ENCODE assay signal across 15 cellular contexts in genomic region chr17:16969931-16970906, GRCh38. TPM values are rescaled to one million over a fixed set of nuclear protein-coding genes. Genes with fewer than 3 reads are reported as not detected.
DNase-seq lines count a peak whose midpoint lies in the region; ATAC-seq, FAIRE-seq and TF ChIP-seq lines count a peak whose summit lies in the region.
"Had no signal": no experiment of that assay in that cellular context is flagged by ENCODE, and none has a peak within 500 bp of the region (broad histone marks: within the 10 kb centered on the region; RNA-seq: fewer than 3 reads in every experiment).

No MANE protein-coding gene starts in this region.

- H4K20me1 ChIP-seq in DND-41 (ENCODE audit: insufficient read depth, low read length), result no peaks in the 10 kb centered on the region
- no peaks in the 10 kb centered on the region for H4K20me1 ChIP-seq in GM12878 (ENCODE audit: control insufficient read depth, insufficient read depth)

- intact Hi-C loops in GM12878 (cut with micrococcal nuclease; ENCODE audit: unreplicated experiment), result no loop called here

- BruUV-seq in GM12878 (replicated peaks; lab: Mats Ljungman, UMichigan), result TSS peak; percentile 87

- H3K4me2 ChIP-seq in DND-41 (ENCODE audit: insufficient read depth, low read length), result peak overlapping the region; percentile 53
- peak overlapping the region; percentile 96 for H3K4me2 ChIP-seq in GM12878 (ENCODE audit: control insufficient read depth, insufficient read depth)

- SMC1A ChIA-PET in GM12878 (lab: Charles Lee; ENCODE audit: uncharacterized antibody, unreplicated experiment), result interaction anchor here (0.8 to 21.4 kb wide), 9 partner anchors 8 to 562 kb away, joined by 3 to 812 read pairs (median 4); no protein-coding TSS in a partner anchor

- FAIRE-seq in GM12878 (lab: Jason Lieb, UNC), result no peak
- FAIRE-seq: keratinocyte, urothelium cell line had no signal

- in situ Hi-C loops in GM12878 (cut with MboI), result no loop called here

- TF ChIP-seq CTCF in DND-41 (IDR thresholded peaks at IDR 0.05; ENCODE audit: borderline replicate concordance, extremely low read depth, low read length, poor library complexity, severe bottlenecking), result peak; percentile 12
- no peak for TF ChIP-seq CTCF in GM12878 (IDR thresholded peaks at IDR 0.05 in 2 of 3, conservative IDR thresholded peaks at IDR 0.05 in 1 of 3; ENCODE audit: control insufficient read depth in 2 of 3, extremely low read depth in 1 of 3, insufficient read depth in 1 of 3, low read depth in 3 of 3, low read length in 3 of 3)

- peak; percentile 67 for TF ChIP-seq POLR2A in GM12878 (IDR thresholded peaks at IDR 0.05; ENCODE audit: low read depth, low read length)

- H3K36me3 ChIP-seq in DND-41 (ENCODE audit: insufficient read depth, low read length) (no peaks in the 10 kb centered on the region), GM12878 (ENCODE audit: control insufficient read depth in 2 of 2, insufficient read depth in 2 of 2, low read length in 1 of 2) (no peaks in the 10 kb centered on the region)

- peak overlapping the region; percentile 66 for H3K9ac ChIP-seq in DND-41 (ENCODE audit: low read depth, low read length)
- H3K9ac ChIP-seq in GM12878 (ENCODE audit: control insufficient read depth, insufficient read depth, low read length), result peak overlapping the region; percentile 73

- H3K27me3 ChIP-seq in DND-41 (ENCODE audit: insufficient read depth, low read length, poor library complexity) (no peaks in the 10 kb centered on the region), GM12878 (replicated peaks in 1 of 2; ENCODE audit: control insufficient read depth in 2 of 2, insufficient read depth in 2 of 2, low read length in 1 of 2) (no peaks in the 10 kb centered on the region)

- TF ChIP-seq EP300 in GM12878 (IDR thresholded peaks at IDR 0.05; ENCODE audit: borderline replicate concordance in 1 of 2, control insufficient read depth in 1 of 2, low read depth in 2 of 2, low read length in 2 of 2), result peak; percentile 19 to 65; a peak in 2 of 4 replicates

- RAD21 ChIA-PET in GM12878 (lab: Charles Lee; ENCODE audit: unreplicated experiment), result interaction anchor here (1.1 to 30.7 kb wide), 3 partner anchors 9 to 26 kb away, joined by 3 to 913 read pairs (median 4); no protein-coding TSS in a partner anchor

- ATAC-seq in DND-41 (ENCODE audit: insufficient read depth, low read depth) (peak; percentile 92), GM19025 (IDR thresholded peaks at IDR 0.05; ENCODE audit: low read depth, unreplicated experiment) (peak; percentile 24), HG03025 (IDR thresholded peaks at IDR 0.05; ENCODE audit: low FRiP score, unreplicated experiment) (peak; percentile 37), GM12878 (peak; percentile 23)
- ATAC-seq: WTC11 had no signal

- POLR2A ChIA-PET in GM12878 (lab: Charles Lee), result interaction anchor here (0.9 to 19.7 kb wide), 2 partner anchors 12 to 14 kb away, joined by 3 to 656 read pairs; no protein-coding TSS in a partner anchor

- DNase-seq in DND-41 (peak; percentile 92), GM12878 (ENCODE audit: low read depth, low spot score) (no peak), HuH-7 (ENCODE audit: low spot score) (no peak), superior temporal gyrus (ENCODE audit: extremely low spot score) (no peak), AG08396 (ENCODE audit: low spot score) (no peak), NCI-H748 treated with DMSO at 0.1 percent for 48 hours (lab: John Stamatoyannopoulos, UW) (no peak)
- DNase-seq: cerebellar nuclear complex; glutamatergic neuron; stimulated activated CD8-positive, alpha-beta memory T cell treated with anti-CD3 and anti-CD28 coated beads, Interleukin-4, amount 100 ng/mL, for 48 hours had no signal

- H3K27ac ChIP-seq in DND-41 (ENCODE audit: low read length) (peak overlapping the region; percentile 97), GM12878 (ENCODE audit: control insufficient read depth, insufficient read depth) (peak overlapping the region; percentile 92)

- H3K4me1 ChIP-seq in DND-41 (ENCODE audit: insufficient read depth, low read length), result peaks cover 70% of the 10 kb centered on the region
- peaks cover 34% of the 10 kb centered on the region for H3K4me1 ChIP-seq in GM12878 (ENCODE audit: control insufficient read depth, insufficient read depth, low read length)

- H3K4me3 ChIP-seq in DND-41 (ENCODE audit: low read depth in 1 of 2, low read length in 2 of 2), result peak overlapping the region in 1 of 2 experiments; percentile 32; a peak in 1 of 4 replicates
- H3K4me3 ChIP-seq in GM12878, result peak overlapping the region; percentile 94

- H2AFZ ChIP-seq in DND-41 (ENCODE audit: low read depth, low read length), result peak overlapping the region; percentile 30
- H2AFZ ChIP-seq in GM12878 (ENCODE audit: control insufficient read depth, low read depth, low read length), result no peak overlapping the region

- no peaks in the 10 kb centered on the region for H3K79me2 ChIP-seq in DND-41 (ENCODE audit: insufficient read depth, low read length)
- H3K79me2 ChIP-seq in GM12878 (ENCODE audit: control insufficient read depth, insufficient read depth, low read length), result peaks cover 79% of the 10 kb centered on the region

- H3K9me3 ChIP-seq in DND-41 (ENCODE audit: insufficient read depth, low read length, severe bottlenecking) (no peaks in the 10 kb centered on the region), GM12878 (replicated peaks; ENCODE audit: control insufficient read depth, insufficient read depth, low read length) (no peaks in the 10 kb centered on the region)

- TF ChIP-seq RAD21 in GM12878 (IDR thresholded peaks at IDR 0.05; ENCODE audit: insufficient read depth, low read depth, low read length), result no peak

- WGBS in GM12878 (ENCODE audit: insufficient coverage, insufficient replicate concordance, low lambda C conversion rate, missing lambda C conversion rate), result 1% methylated on average over 13 of the region's 13 CpGs

- CTCF ChIA-PET in GM12878 (lab: Yijun Ruan, JAX), result interaction anchor here (0.9 to 19.5 kb wide), 5 partner anchors 6 to 54 kb away, joined by 3 to 361 read pairs (median 7); no protein-coding TSS in a partner anchor

TF ChIP-seq in GM12878, 131 proteins besides CTCF, POLR2A, EP300 and RAD21 (continues in another document):
- TF ChIP-seq JUNB (IDR thresholded peaks at IDR 0.05) (no peak), NRF1 (conservative IDR thresholded peaks at IDR 0.05; ENCODE audit: low read depth, low read length) (no peak), MEF2B (IDR thresholded peaks at IDR 0.05; ENCODE audit: partially characterized antibody, poor library complexity, severe bottlenecking) (peak; percentile 46), FOXK2 (IDR thresholded peaks at IDR 0.05) (no peak), STAT1 (conservative IDR thresholded peaks at IDR 0.05) (no peak), TCF3 (IDR thresholded peaks at IDR 0.05; ENCODE audit: borderline replicate concordance, insufficient read depth, low read depth, low read length) (0 out of 2 replicates have a peak, but pooled peaks have one; percentile 38), JUND (IDR thresholded peaks at IDR 0.05; ENCODE audit: low read depth, low read length) (no peak), RBBP5 (conservative IDR thresholded peaks at IDR 0.05) (no peak), EED (IDR thresholded peaks at IDR 0.05; ENCODE audit: low read depth) (peak; percentile 66; the same call in 1 of the 2 replicates), HDGF (IDR thresholded peaks at IDR 0.05) (peak; percentile 40; the same call in 1 of the 2 replicates), CEBPZ (IDR thresholded peaks at IDR 0.05; ENCODE audit: low read depth, low read length) (no peak), GATAD2B (conservative IDR thresholded peaks at IDR 0.05; ENCODE audit: low read depth) (peak; percentile 46; the same call in 1 of the 2 replicates), POLR2AphosphoS2 (IDR thresholded peaks at IDR 0.05; ENCODE audit: low read depth, low read length) (peak; percentile 40; the same call in 1 of the 2 replicates)

RNA-seq across cellular contexts. Expression of gene TNFRSF13B, which starts 1.7 kb away (rescaled TPM):
- 353 and 380 TPM in 2 replicates for total RNA-seq in GM12878 (2013; cell fraction: nucleolus; rRNA removed)
- total RNA-seq in GM12878 (2014; rRNA removed) (101 and 116 TPM in 2 replicates), GM12878 (2014; rRNA removed; fragmentation: Illumina TruSeq; extraction: Trizol) (50.4 and 53.0 TPM in 2 replicates), GM12878 (2021) (160 and 161 TPM in 2 replicates)
- 102 TPM for polyA plus RNA-seq in GM12878 (2011; ENCODE audit: low read depth)
- polyA plus RNA-seq in GM12878 (2011; rRNA removed) (45.9 and 91.3 TPM in 2 replicates), GM12878 (2014; fragmentation: Illumina TruSeq; extraction: Trizol) (53.0 and 141 TPM in 2 replicates), GM12878 (2014; fragmentation: Nextera tagmentation; extraction: Ambion mirVana) (10 to 100 TPM; 15.5 to 23.1 TPM), GM12878 (2014; rRNA removed) (231 and 255 TPM in 2 replicates), GM12878 (2016; fragmentation: Nextera tagmentation; extraction: Ambion mirVana) (100 to 1,000 TPM; 121 to 139 TPM)
- polyA plus RNA-seq in GM12878 (2011; cell fraction: cytosol; rRNA removed), result 124 and 142 TPM in 2 replicates
- 234 and 258 TPM in 2 replicates for polyA plus RNA-seq in GM12878 (2011; cell fraction: nucleus; rRNA removed)
- 237 and 313 TPM in 2 replicates for polyA plus RNA-seq in GM12878 (2012)
- 123 and 202 TPM in 2 replicates for polyA minus RNA-seq in GM12878 (2011; rRNA and poly(A)+ RNA removed)
- 45.4 TPM in 2 replicates for polyA minus RNA-seq in GM12878 (2011; cell fraction: cytosol; rRNA and poly(A)+ RNA removed)
- polyA minus RNA-seq in GM12878 (2011; cell fraction: nucleus; rRNA and poly(A)+ RNA removed), result 141 and 184 TPM in 2 replicates
- total RNA-seq: pulmonary artery endothelial cell, WTC11 had no signal
- polyA plus RNA-seq: keratinocyte had no signal

Comparison
In these comparisons a context has a peak if more than half of its experiments do, and no peak if none do; other contexts are left out.
1. ATAC-seq: peak in every context shown above with its lines; median percentile 92 in DND-41; 37 in HG03025; 24 in GM19025; 23 in GM12878.